9 cellular contexts compared by ENCODE assay signal in genomic region chr9:97889941-97890557, GRCh38. TPM values are rescaled to one million over a fixed set of nuclear protein-coding genes. Genes with fewer than 3 reads are reported as not detected.
DNase-seq lines count a peak whose midpoint lies in the region; ATAC-seq and TF ChIP-seq lines count a peak whose summit lies in the region.
"Had no signal": no experiment of that assay in that cellular context is flagged by ENCODE, and none has a peak within 500 bp of the region (broad histone marks: within the 10 kb centered on the region; RNA-seq: fewer than 3 reads in every experiment).

No MANE protein-coding gene starts in this region.

- 49 to 54% methylated on average over 9 of the region's 9 CpGs for WGBS in body of pancreas, 2 donors
- WGBS in mesendoderm (ENCODE audit: extremely low coverage, insufficient coverage, low lambda C conversion rate): no CpG with 5 or more reads among the region's 9 CpGs

- intact Hi-C loops in Right ventricle myocardium superior (cut with DNase I) (no loop called here), cardiac septum (cut with DNase I) (no loop called here), body of pancreas (cut with DNase I) (no loop called here)

- H2BK5ac ChIP-seq in mesendoderm (ENCODE audit: low read length): no peak overlapping the region

- no peak overlapping the region for H2BK15ac ChIP-seq in mesendoderm (replicated peaks; ENCODE audit: low read depth)

- ATAC-seq in Right ventricle myocardium superior (ENCODE audit: poor library complexity) (no peak), body of pancreas (no peak), HG02938 (IDR thresholded peaks at IDR 0.05; ENCODE audit: unreplicated experiment) (no peak)

- no peak overlapping the region for H3K4ac ChIP-seq in mesendoderm (ENCODE audit: low read depth, low read length)

- no peak overlapping the region for H3K23ac ChIP-seq in mesendoderm (ENCODE audit: low read length)

- H3K36me3 ChIP-seq in body of pancreas (replicated peaks in 1 of 2; ENCODE audit: insufficient read depth in 1 of 2, low read depth in 2 of 2): no peaks in the 10 kb centered on the region
- no peaks in the 10 kb centered on the region for H3K36me3 ChIP-seq in mesendoderm (ENCODE audit: control insufficient read depth, insufficient read depth, low read length)

- no peak for TF ChIP-seq POLR2A in body of pancreas (IDR thresholded peaks at IDR 0.05)

- H2BK120ac ChIP-seq in mesendoderm (ENCODE audit: low read depth, low read length): no peak overlapping the region

- H3K9me3 ChIP-seq in body of pancreas: no peaks in the 10 kb centered on the region

- H3K4me1 ChIP-seq in body of pancreas: no peaks in the 10 kb centered on the region
- no peaks in the 10 kb centered on the region for H3K4me1 ChIP-seq in mesendoderm (ENCODE audit: control insufficient read depth, low read depth, low read length)

- no peak overlapping the region for H3K18ac ChIP-seq in mesendoderm (ENCODE audit: low read length)

- DNase-seq in Right ventricle myocardium superior: peak; percentile 53
- no peak for DNase-seq in cardiac septum (ENCODE audit: low spot score)
- peak; percentile 19 for DNase-seq in T-helper 22 cell (ENCODE audit: low read depth)
- DNase-seq in body of pancreas: peak in 2 of 4 donors; percentile 31 to 40
- DNase-seq in mesendoderm: peak; percentile 51
- DNase-seq in DMS114 treated with DMSO at 0.1 percent for 48 hours (lab: John Stamatoyannopoulos, UW; ENCODE audit: unreplicated experiment): no peak
- no peak for DNase-seq in coronary artery (ENCODE audit: low spot score)

- H3K27ac ChIP-seq in body of pancreas (no peak overlapping the region), mesendoderm (ENCODE audit: low read depth, low read length) (no peak overlapping the region), coronary artery (no peak overlapping the region)
- H3K27ac ChIP-seq: epithelial cell of prostate had no signal

- no peak overlapping the region for H3K4me3 ChIP-seq in body of pancreas
- no peak overlapping the region for H3K4me3 ChIP-seq in mesendoderm (ENCODE audit: low read length)
- no peak overlapping the region for H3K4me3 ChIP-seq in coronary artery

- no peak overlapping the region for H3K56ac ChIP-seq in mesendoderm (ENCODE audit: low read length)

- H2AK5ac ChIP-seq in mesendoderm (ENCODE audit: low read length): no peak overlapping the region

- no peak overlapping the region for H3K4me2 ChIP-seq in mesendoderm (ENCODE audit: low read length)

- no peak overlapping the region for H4K5ac ChIP-seq in mesendoderm (ENCODE audit: low read length)

- H3K9ac ChIP-seq in mesendoderm (ENCODE audit: low read length): no peak overlapping the region

- H3K79me2 ChIP-seq in mesendoderm (ENCODE audit: control insufficient read depth, insufficient read depth, low read length): no peaks in the 10 kb centered on the region

- H3K27me3 ChIP-seq in body of pancreas: no peaks in the 10 kb centered on the region
- H3K27me3 ChIP-seq in mesendoderm (ENCODE audit: insufficient read depth, low read length, poor library complexity): no peaks in the 10 kb centered on the region

- no peak overlapping the region for H4K8ac ChIP-seq in mesendoderm (ENCODE audit: low read depth, low read length)

- peak; percentile 27 to 58 (median 32) for TF ChIP-seq CTCF in body of pancreas (IDR thresholded peaks at IDR 0.05)
- TF ChIP-seq CTCF in coronary artery (IDR thresholded peaks at IDR 0.05): no peak

- no peaks in the 10 kb centered on the region for H3K79me1 ChIP-seq in mesendoderm (ENCODE audit: low read length)

RNA-seq across cellular contexts. Expression of gene TRMO, which starts 32.3 kb away (rescaled TPM):
- total RNA-seq in Right ventricle myocardium superior: 5.8 TPM
- 7.3 TPM for total RNA-seq in cardiac septum
- 10 to 100 TPM; 14.5 to 17.1 TPM for total RNA-seq in body of pancreas
- polyA plus RNA-seq in mesendoderm (2013, experiment 1 of 2): 8.3 TPM
- 8.4 TPM for polyA plus RNA-seq in mesendoderm (2013, experiment 2 of 2)

RNA-seq across cellular contexts. Expression of gene FOXE1, which starts 37.0 kb away (rescaled TPM):
- total RNA-seq in Right ventricle myocardium superior (not detected), cardiac septum (not detected), body of pancreas (not detected)
- polyA plus RNA-seq in mesendoderm (2013, experiment 1 of 2): 0.01 TPM
- polyA plus RNA-seq in mesendoderm (2013, experiment 2 of 2): 0.04 TPM

RNA-seq across cellular contexts. Expression of gene HEMGN, which starts 47.9 kb away (rescaled TPM):
- total RNA-seq in Right ventricle myocardium superior (not detected), cardiac septum (0.48 TPM), body of pancreas (not detected)
- polyA plus RNA-seq in mesendoderm (2013, experiment 1 of 2): not detected
- polyA plus RNA-seq in mesendoderm (2013, experiment 2 of 2): not detected

Comparison
In these comparisons a context has a peak if more than half of its experiments do, and no peak if none do; other contexts are left out.
1. DNase-seq: peak in Right ventricle myocardium superior (single experiment), T-helper 22 cell (single experiment) and mesendoderm (single experiment); none in cardiac septum (single experiment), DMS114 treated with DMSO at 0.1 percent for 48 hours (single experiment) and coronary artery (single experiment).